Comparison of ENCODE assay signal across 37 cellular contexts in the genomic region with DNA sequence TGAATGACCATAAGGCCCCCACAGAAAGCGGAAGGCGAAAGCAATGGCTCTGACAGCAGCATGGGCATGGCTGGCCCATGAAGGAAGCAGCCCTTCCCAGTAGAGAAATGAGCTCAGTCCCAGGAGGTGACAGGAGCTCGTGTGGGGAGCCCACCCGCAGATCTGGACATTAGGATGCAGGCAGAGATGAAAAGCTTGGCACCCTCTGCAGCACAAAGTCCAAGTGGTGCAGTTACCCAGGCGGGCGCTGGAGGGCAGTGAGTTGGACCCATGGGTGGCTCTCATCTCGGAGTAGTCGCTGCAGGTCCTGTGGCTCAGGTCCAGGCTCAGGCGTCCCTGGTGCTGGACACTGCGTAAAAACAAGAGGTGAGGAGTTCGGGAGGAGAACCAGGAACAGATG.
"Had no signal": no experiment of that assay in that cellular context is flagged by ENCODE, and none has a peak within 500 bp of the region (broad histone marks: within the 10 kb centered on the region; RNA-seq: fewer than 3 reads in every experiment).

No MANE protein-coding gene starts in this region.

- H3K36me3 Mint-ChIP-seq: activated CD4-positive, alpha-beta memory T cell treated with anti-CD3 and anti-CD28 coated beads for 36 hours; activated CD8-positive, alpha-beta memory T cell treated with anti-CD3 and anti-CD28 coated beads, Interleukin-2, amount 10 ng/mL, durations not matched to agents 7 days and 5 days; activated naive CD4-positive, alpha-beta T cell treated with anti-CD3 and anti-CD28 coated beads, Interleukin-2, amount 50 U/mL, for 24 hours; activated naive CD8-positive, alpha-beta T cell treated with anti-CD3 and anti-CD28 coated beads, Interleukin-2, amount 10 ng/mL, durations not matched to agents 7 days and 5 days; T-cell had no signal

- H3K9me3 Mint-ChIP-seq: activated B cell treated with CpG ODN at 0.5 μM for 24 hours; activated CD4-positive, alpha-beta memory T cell treated with anti-CD3 and anti-CD28 coated beads for 36 hours; activated naive CD4-positive, alpha-beta T cell treated with anti-CD3 and anti-CD28 coated beads, Interleukin-2, amount 50 U/mL, for 24 hours; activated naive CD8-positive, alpha-beta T cell treated with anti-CD3 and anti-CD28 coated beads, Interleukin-2, amount 10 ng/mL, durations not matched to agents 7 days and 5 days; activated T-helper 2 cell treated with anti-CD3 and anti-CD28 coated beads, Interferon-gamma antibody, Interleukin-2, Interleukin-4, amounts not matched to agents 10 μg/mL and 5 μg/mL and 100 μg/mL, durations not matched to agents 14 hours and 24 hours and 36 hours; T-cell had no signal

- ATAC-seq: activated CD8-positive, alpha-beta memory T cell treated with anti-CD3 and anti-CD28 coated beads, Interleukin-2, amount 10 ng/mL, durations not matched to agents 7 days and 5 days; K562; PC-3; Right ventricle myocardium inferior; SK-N-SH treated with all-trans-retinoic acid at 6 μM for 48 hours; T-cell had no signal

- H3K27me3 Mint-ChIP-seq: activated B cell treated with CpG ODN at 0.5 μM for 24 hours; activated CD4-positive, alpha-beta memory T cell treated with anti-CD3 and anti-CD28 coated beads for 36 hours; activated CD8-positive, alpha-beta memory T cell treated with anti-CD3 and anti-CD28 coated beads, Interleukin-2, amount 10 ng/mL, durations not matched to agents 7 days and 5 days; activated naive CD4-positive, alpha-beta T cell treated with anti-CD3 and anti-CD28 coated beads, Interleukin-2, amount 50 U/mL, for 24 hours; activated naive CD8-positive, alpha-beta T cell treated with anti-CD3 and anti-CD28 coated beads, Interleukin-2, amount 10 ng/mL, durations not matched to agents 7 days and 5 days; T-cell had no signal

- H3K4me3 Mint-ChIP-seq: activated B cell treated with CpG ODN at 0.5 μM for 24 hours; activated CD4-positive, alpha-beta memory T cell treated with anti-CD3 and anti-CD28 coated beads for 36 hours; activated CD8-positive, alpha-beta memory T cell treated with anti-CD3 and anti-CD28 coated beads, Interleukin-2, amount 10 ng/mL, durations not matched to agents 7 days and 5 days; activated naive CD4-positive, alpha-beta T cell treated with anti-CD3 and anti-CD28 coated beads, Interleukin-2, amount 50 U/mL, for 24 hours; activated naive CD8-positive, alpha-beta T cell treated with anti-CD3 and anti-CD28 coated beads, Interleukin-2, amount 10 ng/mL, durations not matched to agents 7 days and 5 days; T-cell had no signal

- DNase-seq: activated B cell treated with CpG ODN at 0.5 μM for 24 hours; activated CD4-positive, alpha-beta memory T cell treated with anti-CD3 and anti-CD28 coated beads for 36 hours; activated CD4-positive, alpha-beta T cell treated with anti-CD3 and anti-CD28 coated beads for 4 hours; activated CD4-positive, alpha-beta T cell treated with anti-CD3 and anti-CD28 coated beads, Interleukin-2, amount 50 U/mL, for 1 hour; activated CD4-positive, CD25-positive, alpha-beta regulatory T cell treated with anti-CD3 and anti-CD28 coated beads, Interleukin-2, amount 50 U/mL, for 72 hours; activated CD8-positive, alpha-beta memory T cell treated with anti-CD3 and anti-CD28 coated beads, Interleukin-2, amount 10 ng/mL, durations not matched to agents 7 days and 5 days; activated CD8-positive, alpha-beta memory T cell treated with anti-CD3 and anti-CD28 coated beads, Interleukin-2, amount 50 U/mL, for 48 hours; activated gamma-delta T cell; activated naive CD4-positive, alpha-beta T cell treated with Interleukin-2 at 50 U/mL for 16 hours; activated naive CD8-positive, alpha-beta T cell treated with anti-CD3 and anti-CD28 coated beads, Interleukin-2, amount 10 ng/mL, durations not matched to agents 7 days and 5 days; activated T-cell treated with anti-CD3 and anti-CD28 coated beads, Interleukin-2, amount 50 U/mL, for 1 hour; amygdala; NCI-H1092 treated with DMSO at 0.1 percent for 48 hours; NCI-H1417; NCI-H146; NCI-H187; NCI-H2029 treated with DMSO at 0.1 percent for 48 hours; NCI-H2107; NCI-H2171; NCI-H510A; NCI-H748 treated with DMSO at 0.1 percent for 48 hours; NK-92 treated with Interleukin-12 subunit alpha and Interleukin-12 subunit beta, amount 100 ng/mL, for 24 hours; PC-3; Peyer's patch; RPMI8226; SIG-M5; T-cell; T-helper 2 cell; T-helper 9 cell had no signal

- H3K27me3 ChIP-seq: ascending aorta, cardiac muscle cell, Peyer's patch had no signal

- H3K4me1 Mint-ChIP-seq: activated B cell treated with CpG ODN at 0.5 μM for 24 hours; activated naive CD4-positive, alpha-beta T cell treated with anti-CD3 and anti-CD28 coated beads, Interleukin-2, amount 50 U/mL, for 24 hours had no signal

- H3K4me3 ChIP-seq: ascending aorta, cardiac muscle cell, K562, Peyer's patch had no signal

- H3K27ac Mint-ChIP-seq: activated B cell treated with CpG ODN at 0.5 μM for 24 hours; activated CD4-positive, alpha-beta memory T cell treated with anti-CD3 and anti-CD28 coated beads for 36 hours; activated CD8-positive, alpha-beta memory T cell treated with anti-CD3 and anti-CD28 coated beads, Interleukin-2, amount 10 ng/mL, durations not matched to agents 7 days and 5 days; activated naive CD4-positive, alpha-beta T cell treated with anti-CD3 and anti-CD28 coated beads, Interleukin-2, amount 50 U/mL, for 24 hours; activated naive CD8-positive, alpha-beta T cell treated with anti-CD3 and anti-CD28 coated beads, Interleukin-2, amount 10 ng/mL, durations not matched to agents 7 days and 5 days; activated T-helper 2 cell treated with anti-CD3 and anti-CD28 coated beads, Interferon-gamma antibody, Interleukin-2, Interleukin-4, amounts not matched to agents 10 μg/mL and 5 μg/mL and 100 μg/mL, durations not matched to agents 14 hours and 24 hours and 36 hours; T-cell had no signal

- H3K9me3 ChIP-seq: ascending aorta, Peyer's patch had no signal

- H3K27ac ChIP-seq: ascending aorta, cardiac muscle cell, Peyer's patch, VCaP had no signal

- FAIRE-seq: K562 had no signal

- H3K4me1 ChIP-seq: ascending aorta, Peyer's patch had no signal
